Comparison of ENCODE assay signal across 11 cellular contexts in the genomic region with DNA sequence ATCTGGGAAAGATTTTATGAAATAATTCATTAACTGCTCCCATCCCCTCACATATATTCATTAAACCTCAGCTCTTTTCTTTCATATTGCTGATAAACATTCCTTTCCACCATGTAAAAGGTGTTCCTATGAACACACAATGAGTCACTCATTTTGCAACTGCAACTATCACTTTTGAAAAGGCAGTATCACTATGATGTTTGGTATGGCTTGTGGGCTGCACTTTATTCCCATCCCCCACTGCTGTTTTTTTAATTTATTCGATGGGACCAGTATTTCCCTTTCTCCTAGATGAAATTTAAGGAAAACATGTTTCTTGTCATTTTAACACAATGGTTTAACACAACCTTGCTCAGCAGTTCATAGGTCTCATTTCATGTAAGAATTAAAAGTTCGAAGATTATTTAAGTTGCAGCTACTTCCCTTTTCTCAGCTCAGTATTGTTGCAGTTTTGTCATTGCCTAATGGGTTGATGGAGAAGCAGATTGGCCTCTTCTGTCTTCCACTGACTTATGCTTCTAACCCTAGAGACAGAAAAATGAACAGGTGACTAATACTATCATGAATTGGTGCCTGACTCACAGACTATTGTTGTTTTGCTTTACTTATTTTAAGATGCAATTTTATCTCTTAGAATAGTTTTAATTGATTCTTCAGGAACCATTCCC.
DNase-seq lines count a peak whose midpoint lies in the region; ATAC-seq and TF ChIP-seq lines count a peak whose summit lies in the region.
"Had no signal": no experiment of that assay in that cellular context is flagged by ENCODE, and none has a peak within 500 bp of the region (broad histone marks: within the 10 kb centered on the region; RNA-seq: fewer than 3 reads in every experiment).

No MANE protein-coding gene starts in this region.

- no peaks in the 10 kb centered on the region for H4K20me1 ChIP-seq in hepatocyte (ENCODE audit: insufficient read depth, poor library complexity, severe bottlenecking)

- no peaks in the 10 kb centered on the region for H3K9me3 ChIP-seq in hepatocyte (ENCODE audit: low read depth)

- TF ChIP-seq CTCF in hepatocyte (IDR thresholded peaks at IDR 0.05; ENCODE audit: poor library complexity) (no peak), type B pancreatic cell (conservative IDR thresholded peaks at IDR 0.05) (no peak), HFFc6 (IDR thresholded peaks at IDR 0.05) (no peak)

- H3K4me1 ChIP-seq in hepatocyte (ENCODE audit: insufficient read depth): no peaks in the 10 kb centered on the region

- no peaks in the 10 kb centered on the region for H3K36me3 ChIP-seq in hepatocyte (replicated peaks; ENCODE audit: insufficient read depth, low read depth)

- H3K4me3 ChIP-seq in hepatocyte: no peak overlapping the region

- H3K9me3 Mint-ChIP-seq in type B pancreatic cell: no peaks in the 10 kb centered on the region
- no peaks in the 10 kb centered on the region for H3K9me3 Mint-ChIP-seq in HFFc6

- no peak overlapping the region for H3K4me3 Mint-ChIP-seq in type B pancreatic cell
- H3K4me3 Mint-ChIP-seq in HFFc6: no peak overlapping the region

- H3K79me2 ChIP-seq in hepatocyte: no peaks in the 10 kb centered on the region

- H3K27me3 ChIP-seq in hepatocyte: no peaks in the 10 kb centered on the region

- ATAC-seq in HG02678 (IDR thresholded peaks at IDR 0.05; ENCODE audit: unreplicated experiment): peak; percentile 86

- 92% methylated on average over 2 of the region's 2 CpGs for WGBS in hepatocyte (ENCODE audit: low lambda C conversion rate, missing lambda C conversion rate)

- DNase-seq in DMS53 (lab: John Stamatoyannopoulos, UW) (peak; percentile 7), DMS53 treated with DMSO at 0.1 percent for 48 hours (lab: John Stamatoyannopoulos, UW; ENCODE audit: unreplicated experiment) (no peak), LHCN-M2 (ENCODE audit: low read depth) (peak; percentile 1), kidney tubule cell (ENCODE audit: low spot score) (peak; percentile 86), hepatocyte (ENCODE audit: low spot score) (no peak), type B pancreatic cell (ENCODE audit: extremely low spot score, unreplicated experiment) (no peak), HFFc6 (no peak)
- DNase-seq: cerebellar nuclear complex, SW 1271 had no signal

- H3K4me2 ChIP-seq in hepatocyte: no peak overlapping the region

- H3K9me2 ChIP-seq in hepatocyte (replicated peaks; ENCODE audit: insufficient read depth): no peaks in the 10 kb centered on the region

- H3K4me1 Mint-ChIP-seq in type B pancreatic cell (ENCODE audit: unreplicated experiment): no peaks in the 10 kb centered on the region
- no peaks in the 10 kb centered on the region for H3K4me1 Mint-ChIP-seq in HFFc6 (ENCODE audit: low read depth)

- H3K27ac Mint-ChIP-seq in type B pancreatic cell (no peak overlapping the region), HFFc6 (no peak overlapping the region)

- H3K27me3 Mint-ChIP-seq in type B pancreatic cell (peaks cover 3% of the 10 kb centered on the region), HFFc6 (ENCODE audit: insufficient read depth) (peaks cover 3% of the 10 kb centered on the region; the same call in 1 of the 2 replicates)

- H3K36me3 Mint-ChIP-seq in type B pancreatic cell (no peaks in the 10 kb centered on the region), HFFc6 (ENCODE audit: low read depth) (no peaks in the 10 kb centered on the region)

- H2AFZ ChIP-seq in hepatocyte: no peak overlapping the region

- H3K27ac ChIP-seq in hepatocyte: no peak overlapping the region
- H3K27ac ChIP-seq: 22Rv1 had no signal

Comparison
In these comparisons a context has a peak if more than half of its experiments do, and no peak if none do; other contexts are left out.
1. DNase-seq: peak in DMS53 (single experiment), LHCN-M2 (single experiment) and kidney tubule cell (single experiment); none in DMS53 treated with DMSO at 0.1 percent for 48 hours (single experiment), hepatocyte (single experiment), type B pancreatic cell (single experiment) and HFFc6 (single experiment).